In the genomic region with DNA sequence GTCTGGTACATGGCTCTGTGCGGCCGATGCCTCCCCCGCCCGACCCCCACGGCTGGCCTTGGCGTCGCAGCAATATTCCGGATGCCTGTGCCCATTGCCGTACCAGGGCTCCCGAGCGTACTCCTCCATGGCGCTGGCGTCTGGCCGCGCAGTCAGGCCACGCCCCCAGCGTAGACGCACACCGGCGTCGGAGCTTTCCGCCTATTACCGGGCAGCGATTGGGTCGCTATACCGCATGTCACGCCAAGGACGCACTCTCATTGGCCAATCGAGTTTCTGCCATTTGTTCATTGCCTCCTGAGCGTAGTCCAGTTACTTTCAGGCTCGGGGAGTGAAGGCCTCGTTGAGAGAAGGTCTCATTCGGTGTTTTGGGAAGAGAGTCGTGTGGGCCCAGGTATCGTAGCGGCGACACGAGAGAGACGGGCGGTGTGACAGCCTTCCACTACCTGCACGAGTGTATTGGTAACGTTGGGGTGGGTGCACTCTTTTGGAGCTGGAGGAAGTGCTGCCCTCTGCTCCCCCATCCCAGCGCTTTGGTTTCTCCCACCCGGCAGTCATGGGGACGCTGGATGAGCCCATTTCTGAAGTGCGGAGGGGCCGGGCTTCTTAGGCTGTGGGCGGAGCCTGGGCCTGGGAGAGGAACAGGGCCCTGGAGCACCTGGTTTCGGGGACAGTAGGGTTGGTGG, we compare ENCODE assay signal across 7 cellular contexts. TPM values are rescaled to one million over a fixed set of nuclear protein-coding genes. Genes with fewer than 3 reads are reported as not detected.
DNase-seq lines count a peak whose midpoint lies in the region; ATAC-seq and FAIRE-seq lines count a peak whose summit lies in the region.

A gene with protein sequence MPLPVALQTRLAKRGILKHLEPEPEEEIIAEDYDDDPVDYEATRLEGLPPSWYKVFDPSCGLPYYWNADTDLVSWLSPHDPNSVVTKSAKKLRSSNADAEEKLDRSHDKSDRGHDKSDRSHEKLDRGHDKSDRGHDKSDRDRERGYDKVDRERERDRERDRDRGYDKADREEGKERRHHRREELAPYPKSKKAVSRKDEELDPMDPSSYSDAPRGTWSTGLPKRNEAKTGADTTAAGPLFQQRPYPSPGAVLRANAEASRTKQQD (plus strand): TSS at position 310 of the 686 bp plus-strand sequence. CDS start 580 bp downstream, outside the sequence.
Gene TIMM17B, minus strand, starts transcription at position 148 of the 686 bp plus-strand sequence. Its CDS starts 19 bp downstream, at position 129.

- peak; percentile 100 for FAIRE-seq in GM18507 (lab: Jason Lieb, UNC)

- peak; percentile 84 for ATAC-seq in HG02981 (IDR thresholded peaks at IDR 0.05; ENCODE audit: unreplicated experiment)

- DNase-seq in GM18507 (ENCODE audit: extremely low spot score, insufficient read length, low read depth), result no peak
- DNase-seq in NCI-H2029 treated with DMSO at 0.1 percent for 48 hours (lab: John Stamatoyannopoulos, UW), result peak; percentile 67
- DNase-seq in T-helper 9 cell, result peak; percentile 77
- DNase-seq in astrocyte of the hippocampus (ENCODE audit: low read depth, low spot score), result peak; percentile 96
- DNase-seq in hepatic stellate cell (ENCODE audit: low spot score), result peak; percentile 90
- DNase-seq in renal cortical epithelial cell (ENCODE audit: low read depth), result peak; percentile 93

RNA-seq across cellular contexts. Expression of the first gene that starts in this region (rescaled TPM):
- 46.8 and 60.3 TPM in 2 replicates for total RNA-seq in renal cortical epithelial cell

RNA-seq across cellular contexts. Expression of gene TIMM17B, which starts in this region (rescaled TPM):
- total RNA-seq in renal cortical epithelial cell, result 23.7 and 63.7 TPM in 2 replicates
